ENCODE assay signal across 17 cellular contexts in the genomic region with DNA sequence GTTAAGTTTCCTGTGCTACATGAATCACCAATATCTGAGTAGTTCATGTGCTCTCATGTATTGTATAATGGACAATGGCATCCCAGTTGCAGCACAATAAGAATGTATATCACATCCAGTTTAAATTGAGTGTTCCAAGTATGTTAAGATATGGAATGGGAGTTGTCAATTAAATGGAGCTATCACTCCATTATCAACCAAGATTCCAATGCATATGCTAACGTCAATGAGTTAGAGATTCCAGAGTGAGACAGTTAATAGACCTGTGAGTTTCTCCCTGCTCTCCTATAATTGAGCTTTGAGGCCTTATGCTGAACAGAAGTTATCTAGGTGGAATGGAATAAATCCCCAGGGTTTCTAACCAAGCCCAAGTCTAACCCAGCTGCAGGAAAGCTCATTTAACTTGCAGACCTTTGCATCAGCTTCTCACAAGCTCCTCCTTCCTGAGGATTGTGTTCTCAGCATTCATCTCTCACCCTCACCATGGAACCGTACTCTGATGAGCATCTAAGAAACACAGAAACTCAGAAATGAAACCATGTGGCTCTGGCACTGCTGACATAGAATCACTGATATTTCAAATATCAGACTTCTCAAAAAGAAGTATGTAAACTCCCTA.
DNase-seq lines count a peak whose midpoint lies in the region; ATAC-seq, FAIRE-seq and TF ChIP-seq lines count a peak whose summit lies in the region.
"Had no signal": no experiment of that assay in that cellular context is flagged by ENCODE, and none has a peak within 500 bp of the region (broad histone marks: within the 10 kb centered on the region; RNA-seq: fewer than 3 reads in every experiment).

No MANE protein-coding gene starts in this region.

- TF ChIP-seq POLR2A in A549 (IDR thresholded peaks at IDR 0.05; ENCODE audit: low read length) = no peak

- peak overlapping the region; percentile 62 to 74 for H3K27ac ChIP-seq in A549
- no peak overlapping the region for H3K27ac ChIP-seq in HEK293 (ENCODE audit: extremely low read depth, low read depth, low read length)
- H3K27ac ChIP-seq: adrenal gland, uterus had no signal

- H3K36me3 ChIP-seq in HEK293 (ENCODE audit: control insufficient read depth in 2 of 2, insufficient read depth in 1 of 2, low read length in 2 of 2) = no peaks in the 10 kb centered on the region
- H3K36me3 ChIP-seq in kidney epithelial cell (ENCODE audit: control insufficient read depth, insufficient read depth, low read length) = no peaks in the 10 kb centered on the region
- H3K36me3 ChIP-seq: adrenal gland, uterus had no signal

- H3K27me3 ChIP-seq in kidney epithelial cell (ENCODE audit: control insufficient read depth, insufficient read depth, low read length) = no peaks in the 10 kb centered on the region
- H3K27me3 ChIP-seq: adrenal gland, uterus had no signal

- peak overlapping the region; percentile 64 for H3K4me2 ChIP-seq in A549

- DNase-seq in A549 (ENCODE audit: low read depth in 1 of 2, low spot score in 1 of 2) = peak in 1 of 2 experiments; percentile 70
- DNase-seq in astrocyte of the spinal cord (ENCODE audit: low read depth, low spot score) = peak; percentile 32
- DNase-seq in kidney epithelial cell (ENCODE audit: low read depth) = peak; percentile 16
- no peak for DNase-seq in effector CD8-positive, alpha-beta T cell (lab: John Stamatoyannopoulos, UW)
- no peak for DNase-seq in GM10248 (ENCODE audit: extremely low spot score)
- DNase-seq in NCI-H446 (lab: John Stamatoyannopoulos, UW) = no peak
- no peak for DNase-seq in SHP77 treated with DMSO at 0.1 percent for 48 hours (lab: John Stamatoyannopoulos, UW)
- DNase-seq: adrenal gland, NCI-H1694 treated with DMSO at 0.1 percent for 48 hours, nephron progenitor cell, Right ventricle myocardium superior, uterus had no signal

- POLR2A ChIA-PET in A549 (lab: Yijun Ruan, JAX) = no interaction called here
- POLR2A ChIA-PET in HEK293 (lab: Yijun Ruan, JAX) = no interaction called here
- POLR2A ChIA-PET in GM10248 (lab: Yijun Ruan, JAX) = no interaction called here

- no peak for TF ChIP-seq RAD21 in A549 (conservative IDR thresholded peaks at IDR 0.05 in 1 of 2, IDR thresholded peaks at IDR 0.05 in 1 of 2)

- no peak for FAIRE-seq in A549 (lab: Jason Lieb, UNC)
- FAIRE-seq: frontal cortex, HTR-8/SVneo had no signal

- peaks cover 39% of the 10 kb centered on the region for H3K4me1 ChIP-seq in A549
- H3K4me1 ChIP-seq in HEK293 (ENCODE audit: control insufficient read depth, insufficient read depth, low read length) = no peaks in the 10 kb centered on the region
- H3K4me1 ChIP-seq: adrenal gland, uterus had no signal

- in situ Hi-C loops in astrocyte of the spinal cord (cut with HindIII; ENCODE audit: low sequenced_read_pairs) = no loop called here

- no peak for TF ChIP-seq EP300 in A549 (IDR thresholded peaks at IDR 0.05)

- H3K4me3 ChIP-seq in A549 = no peak overlapping the region
- no peak overlapping the region for H3K4me3 ChIP-seq in HEK293 (ENCODE audit: low read depth, low read length)
- no peak overlapping the region for H3K4me3 ChIP-seq in astrocyte of the spinal cord (ENCODE audit: low read depth, low read length)
- H3K4me3 ChIP-seq in kidney epithelial cell (ENCODE audit: low read depth, low read length) = no peak overlapping the region
- H3K4me3 ChIP-seq: adrenal gland, uterus had no signal

- TF ChIP-seq CTCF in A549 (IDR thresholded peaks at IDR 0.05) = no peak
- no peak for TF ChIP-seq CTCF in HEK293 (tag by site-specific recombination; IDR thresholded peaks at IDR 0.05)
- no peak for TF ChIP-seq CTCF in astrocyte of the spinal cord (IDR thresholded peaks at IDR 0.05; ENCODE audit: low read depth, low read length)
- TF ChIP-seq CTCF in kidney epithelial cell (IDR thresholded peaks at IDR 0.05; ENCODE audit: insufficient read depth, low read length, poor library complexity, severe bottlenecking) = no peak
- no peak for TF ChIP-seq CTCF in GM10248 (IDR thresholded peaks at IDR 0.05; ENCODE audit: control extremely low read depth, extremely low read depth, low read depth, missing control alignments)

- H3K9me3 ChIP-seq in A549 (no peaks in the 10 kb centered on the region), HEK293 (ENCODE audit: control insufficient read depth, insufficient read depth, low read depth, low read length) (no peaks in the 10 kb centered on the region)
- H3K9me3 ChIP-seq: adrenal gland, uterus had no signal

- 52% methylated on average over 2 of the region's 2 CpGs for WGBS in A549 (ENCODE audit: missing lambda C conversion rate)

- peak; percentile 78 to 94 for ATAC-seq in A549
- ATAC-seq: activated CD4-positive, CD25-positive, alpha-beta regulatory T cell treated with anti-CD3 and anti-CD28 coated beads, Interleukin-2, amount 50 U/mL, for 24 hours; activated T-helper 17 cell treated with anti-CD3 and anti-CD28 coated beads, Interleukin-2, amount 50 U/mL, for 72 hours had no signal

- CTCF ChIA-PET in A549 (lab: Yijun Ruan, JAX) (interaction anchor here (1.1 kb wide), 1 partner anchor 9 kb away, joined by 3 read pairs; no protein-coding TSS in a partner anchor), HEK293 (lab: Yijun Ruan, JAX) (no interaction called here), GM10248 (lab: Yijun Ruan, JAX) (interaction anchor here (1.0 kb wide), 1 partner anchor 9 kb away, joined by 4 read pairs; no protein-coding TSS in a partner anchor)

TF ChIP-seq in A549, 52 proteins besides CTCF, POLR2A, EP300 and RAD21:
- TF ChIP-seq GATA3 (IDR thresholded peaks at IDR 0.05; ENCODE audit: borderline replicate concordance) (no peak), JUN (IDR thresholded peaks at IDR 0.05) (0 out of 5 replicates have a peak, but pooled peaks of 1 of the 2 experiments have one; percentile 2), MAZ (IDR thresholded peaks at IDR 0.05; ENCODE audit: borderline replicate concordance, low read depth, low read length) (no peak), KDM1A (IDR thresholded peaks at IDR 0.05; ENCODE audit: low read depth) (no peak)
- TF ChIP-seq, protein P1, sequence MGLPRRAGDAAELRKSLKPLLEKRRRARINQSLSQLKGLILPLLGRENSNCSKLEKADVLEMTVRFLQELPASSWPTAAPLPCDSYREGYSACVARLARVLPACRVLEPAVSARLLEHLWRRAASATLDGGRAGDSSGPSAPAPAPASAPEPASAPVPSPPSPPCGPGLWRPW (IDR thresholded peaks at IDR 0.05) = no peak
- TF ChIP-seq, protein P2, sequence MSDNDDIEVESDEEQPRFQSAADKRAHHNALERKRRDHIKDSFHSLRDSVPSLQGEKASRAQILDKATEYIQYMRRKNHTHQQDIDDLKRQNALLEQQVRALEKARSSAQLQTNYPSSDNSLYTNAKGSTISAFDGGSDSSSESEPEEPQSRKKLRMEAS (IDR thresholded peaks at IDR 0.05) = no peak

TF ChIP-seq in HEK293, 187 proteins besides CTCF, POLR2A, EP300 and RAD21:
- TF ChIP-seq ZNF426 (tag by site-specific recombination; IDR thresholded peaks at IDR 0.05) = no peak
- peak; percentile 26; the same call in 1 of the 2 replicates for TF ChIP-seq ZBTB17 (tag by site-specific recombination; IDR thresholded peaks at IDR 0.05)
- no peak for TF ChIP-seq ZBTB48 (tag by site-specific recombination; IDR thresholded peaks at IDR 0.05)
- no peak for TF ChIP-seq ZNF350 (tag by site-specific recombination; IDR thresholded peaks at IDR 0.05)
- TF ChIP-seq GLIS1 (tag by site-specific recombination; IDR thresholded peaks at IDR 0.05) = no peak
- TF ChIP-seq ZEB2 (tag by site-specific recombination; IDR thresholded peaks at IDR 0.05) = no peak
- TF ChIP-seq ZNF366 (tag by site-specific recombination; conservative IDR thresholded peaks at IDR 0.05) = no peak

Comparison
In these comparisons a context has a peak if more than half of its experiments do, and no peak if none do; other contexts are left out.
1. DNase-seq: peak in astrocyte of the spinal cord (single experiment) and kidney epithelial cell (single experiment); none in effector CD8-positive, alpha-beta T cell (single experiment), GM10248 (single experiment), NCI-H446 (0 of 2) and SHP77 treated with DMSO at 0.1 percent for 48 hours (single experiment).